In the genomic region with DNA sequence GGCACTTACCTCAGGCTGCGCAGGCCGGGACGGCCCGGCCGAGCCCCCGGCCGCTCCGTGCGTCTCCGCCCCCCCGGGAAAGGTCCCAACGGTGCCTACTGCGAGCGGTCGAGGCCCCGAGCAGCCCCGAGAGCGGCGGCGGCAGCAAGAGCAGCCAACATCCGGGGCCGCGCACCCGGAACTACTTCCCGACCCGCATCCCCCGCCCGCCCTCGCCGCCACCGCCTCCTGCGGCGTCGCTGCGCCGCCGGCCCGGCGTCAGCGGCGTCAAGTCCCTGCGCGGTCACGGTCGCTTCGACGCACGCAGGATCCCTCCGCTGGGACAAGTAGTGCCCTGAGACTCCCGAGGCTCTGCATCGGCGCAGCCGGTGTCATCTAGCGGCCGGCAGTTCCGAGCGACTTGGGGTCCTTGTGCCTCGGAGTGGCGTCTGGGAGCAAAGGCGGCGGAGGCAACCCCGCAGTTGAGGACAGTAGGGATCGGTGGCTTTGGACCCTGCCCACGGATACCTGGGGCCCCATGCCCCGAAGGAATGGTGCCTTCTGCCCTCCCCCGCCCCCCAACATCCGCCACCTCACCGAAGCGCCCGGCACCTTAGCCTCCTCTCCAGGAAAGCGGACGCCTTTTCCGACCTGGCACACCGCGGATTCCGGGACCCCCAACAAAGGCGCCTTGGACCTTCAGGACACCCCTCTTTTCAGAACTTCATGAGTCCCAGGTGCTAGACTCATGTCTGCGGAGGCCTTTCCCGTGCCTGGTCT, we compare ENCODE assay signal across 8 cellular contexts. TPM values are rescaled to one million over a fixed set of nuclear protein-coding genes. Genes with fewer than 3 reads are reported as not detected.
DNase-seq lines count a peak whose midpoint lies in the region; ATAC-seq and TF ChIP-seq lines count a peak whose summit lies in the region.

TSS of gene FOXJ3 (minus strand) at position 186 of the 759 bp plus-strand sequence. CDS start 24,142 bp downstream, outside the sequence.

- H3K4me1 Mint-ChIP-seq in activated CD4-positive, alpha-beta memory T cell treated with anti-CD3 and anti-CD28 coated beads for 36 hours (ENCODE audit: low read depth), result peaks cover 39% of the 10 kb centered on the region

- no peaks in the 10 kb centered on the region for H3K36me3 ChIP-seq in duodenal mucosa (ENCODE audit: control insufficient read depth in 1 of 2, insufficient read depth in 2 of 2, low read length in 2 of 2)

- peak within 1 kb of the TSS; percentile 92 to 98 for H3K9ac ChIP-seq in duodenal mucosa (ENCODE audit: low read depth in 1 of 2, low read length in 2 of 2)

- H3K36me3 Mint-ChIP-seq in activated CD4-positive, alpha-beta memory T cell treated with anti-CD3 and anti-CD28 coated beads for 36 hours, result peaks cover 4% of the 10 kb centered on the region

- H3K27me3 ChIP-seq in duodenal mucosa (ENCODE audit: control insufficient read depth in 1 of 2, insufficient read depth in 2 of 2, low read length in 2 of 2), result no peaks in the 10 kb centered on the region

- H3K4me3 ChIP-seq in duodenal mucosa (ENCODE audit: low read depth in 1 of 2, low read length in 2 of 2) (peak within 1 kb of the TSS; percentile 92 to 93), lower leg skin (ENCODE audit: low read depth, poor library complexity, severe bottlenecking) (peak within 1 kb of the TSS; percentile 81)

- peak within 1 kb of the TSS; percentile 98 for H3K27ac ChIP-seq in duodenal mucosa (ENCODE audit: low read depth, low read length)

- H3K9me3 ChIP-seq in duodenal mucosa (ENCODE audit: control insufficient read depth in 1 of 2, low read length in 2 of 2), result no peaks in the 10 kb centered on the region

- CTCF ChIA-PET in activated CD4-positive, alpha-beta memory T cell treated with anti-CD3 and anti-CD28 coated beads for 36 hours (lab: Charles Lee), result interaction anchor here (1.0 to 1.9 kb wide), 4 partner anchors 9 to 161 kb away, joined by 3 to 9 read pairs (median 4); no protein-coding TSS in a partner anchor

- POLR2A ChIA-PET in activated CD4-positive, alpha-beta memory T cell treated with anti-CD3 and anti-CD28 coated beads for 36 hours (lab: Charles Lee), result no interaction called here

- TF ChIP-seq CTCF in lower leg skin (IDR thresholded peaks at IDR 0.05), result no peak

- WGBS in lower leg skin, 2 donors, result 1 to 2% methylated on average over 22 to 49 of the region's 79 CpGs

- DNase-seq in C1 segment of cervical spinal cord (lab: John Stamatoyannopoulos, UW), result peak; percentile 41 to 94 (median 84)
- DNase-seq in NCI-H748 treated with DMSO at 0.1 percent for 48 hours (lab: John Stamatoyannopoulos, UW), result peak; percentile 100
- peak; percentile 94 for DNase-seq in activated CD4-positive, alpha-beta memory T cell treated with anti-CD3 and anti-CD28 coated beads for 36 hours
- peak; percentile 85 to 98 for DNase-seq in lower leg skin (ENCODE audit: low spot score in 2 of 2)
- peak; percentile 89 to 93 for DNase-seq in stimulated activated CD4-positive, alpha-beta T cell treated with anti-CD3 and anti-CD28 coated beads, Interleukin-4, amount 100 ng/mL, for 4 hours

- H3K4me1 ChIP-seq in duodenal mucosa (ENCODE audit: control insufficient read depth in 1 of 2, insufficient read depth in 2 of 2, low read length in 2 of 2), result peaks cover 16 to 29% of the 10 kb centered on the region in 2 donors

- H3K27ac Mint-ChIP-seq in activated CD4-positive, alpha-beta memory T cell treated with anti-CD3 and anti-CD28 coated beads for 36 hours, result peak within 1 kb of the TSS; percentile 90

- H3K9me3 Mint-ChIP-seq in activated CD4-positive, alpha-beta memory T cell treated with anti-CD3 and anti-CD28 coated beads for 36 hours, result no peaks in the 10 kb centered on the region

- TF ChIP-seq POLR2A in lower leg skin (IDR thresholded peaks at IDR 0.05), result no peak

- peak within 1 kb of the TSS; percentile 96 for H3K4me3 Mint-ChIP-seq in activated CD4-positive, alpha-beta memory T cell treated with anti-CD3 and anti-CD28 coated beads for 36 hours

- ATAC-seq in GM19372 (IDR thresholded peaks at IDR 0.05; ENCODE audit: low read depth, unreplicated experiment) (peak; percentile 75), HG03521 (IDR thresholded peaks at IDR 0.05; ENCODE audit: unreplicated experiment) (peak; percentile 74)

- no peaks in the 10 kb centered on the region for H3K27me3 Mint-ChIP-seq in activated CD4-positive, alpha-beta memory T cell treated with anti-CD3 and anti-CD28 coated beads for 36 hours

- intact Hi-C loops in activated CD4-positive, alpha-beta memory T cell treated with anti-CD3 and anti-CD28 coated beads for 36 hours (cut with micrococcal nuclease), result loop anchor here (1.0 to 10.0 kb wide), 4 partner anchors 16 to 600 kb away; partner anchors contain the start of genes PPCS, YBX1 and ZMYND12
- intact Hi-C loops in lower leg skin (cut with DNase I; ENCODE audit: low total_unique reads), result no loop called here

RNA-seq across cellular contexts. Expression of gene FOXJ3, which starts in this region (rescaled TPM):
- 10 to 100 TPM; 37.3 to 40.8 TPM for total RNA-seq in activated CD4-positive, alpha-beta memory T cell treated with anti-CD3 and anti-CD28 coated beads for 36 hours
- total RNA-seq in lower leg skin, result 10 to 100 TPM; 29.8 to 39.6 (median 35.9) TPM

Comparison
In these comparisons a context has a peak if more than half of its experiments do, and no peak if none do; other contexts are left out.
1. Peak in every context shown above with its lines: DNase-seq, ATAC-seq, H3K4me3 ChIP-seq and H3K27ac ChIP-seq.